28 cellular contexts compared by ENCODE assay signal in the genomic region with DNA sequence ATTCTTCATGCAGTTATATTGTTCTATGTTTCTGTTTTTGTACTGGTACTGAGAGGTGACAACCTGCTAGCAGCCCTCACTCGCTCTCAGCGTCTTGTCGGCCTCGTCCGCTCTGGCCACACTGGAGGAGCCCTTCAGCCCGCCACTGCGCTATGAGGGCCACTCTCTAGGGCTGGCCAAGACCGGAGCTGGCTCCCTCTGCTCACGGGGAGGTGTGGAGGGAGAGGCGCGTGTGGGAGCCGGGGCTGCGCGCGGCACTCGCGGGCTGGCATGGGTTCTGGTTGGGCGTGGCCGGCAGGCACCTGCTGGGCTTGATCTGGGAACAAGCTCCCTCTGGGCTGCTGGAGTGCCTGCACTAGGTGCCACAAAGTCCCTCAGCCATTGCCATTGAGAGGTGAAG.
"Had no signal": no experiment of that assay in that cellular context is flagged by ENCODE, and none has a peak within 500 bp of the region (broad histone marks: within the 10 kb centered on the region; RNA-seq: fewer than 3 reads in every experiment).

No MANE protein-coding gene starts in this region.

- H3K36me3 Mint-ChIP-seq: mesothelial cell of epicardium; naive B cell; neural progenitor cell; stimulated activated naive B cell treated with anti-CD40 and anti-IgM and Interleukin-4, amounts not matched to agents 10 μg/mL and 1 μg/mL and 100 μg/mL, for 72 hours had no signal

- H3K36me3 ChIP-seq: neural progenitor cell, ovary, right atrium auricular region, stomach, thyroid gland, transverse colon, upper lobe of left lung, vagina had no signal

- H3K4me3 ChIP-seq: lung, neural progenitor cell, ovary, right atrium auricular region, skin epidermis, stomach, thyroid gland, transverse colon, upper lobe of left lung, vagina had no signal

- H3K9me3 ChIP-seq: ovary, right atrium auricular region, testis, thyroid gland, transverse colon, upper lobe of left lung, vagina had no signal

- H3K27ac Mint-ChIP-seq: mesothelial cell of epicardium; natural killer cell; nephron progenitor cell; neural progenitor cell; progenitor cell of endocrine pancreas; stimulated activated naive B cell treated with anti-CD40 and anti-IgM and Interleukin-4, amounts not matched to agents 10 μg/mL and 1 μg/mL and 100 μg/mL, for 72 hours had no signal

- H2AFZ ChIP-seq: neural progenitor cell had no signal

- H3K4me2 ChIP-seq: neural progenitor cell had no signal

- DNase-seq: islet precursor cell; kidney glomerular epithelial cell; left cardiac atrium; mesendoderm; naive B cell; natural killer cell; nephron progenitor cell; ovary; stimulated activated CD4-positive, alpha-beta T cell treated with anti-CD3 and anti-CD28 coated beads, Interleukin-12 subunit alpha, Interleukin-12 subunit beta, amount 100 ng/mL, for 4 hours; stimulated activated CD4-positive, alpha-beta T cell treated with anti-CD3 and anti-CD28 coated beads, Interleukin-15, amount 100 ng/mL, for 24 hours; stimulated activated CD4-positive, alpha-beta T cell treated with anti-CD3 and anti-CD28 coated beads, Interleukin-2, amount 100 ng/mL, for 24 hours; stimulated activated CD4-positive, alpha-beta T cell treated with anti-CD3 and anti-CD28 coated beads, Interleukin-4, amount 100 ng/mL, for 1 hour; stimulated activated naive B cell treated with anti-CD40 and anti-IgM and Interleukin-4, amounts not matched to agents 10 μg/mL and 1 μg/mL and 100 μg/mL, for 72 hours; stimulated activated naive CD8-positive, alpha-beta T cell treated with anti-CD3 and anti-CD28 coated beads, Interleukin-15, Interleukin-2, amounts not matched to agents 100 U/mL and 50 U/mL, for 24 hours; stomach; thyroid gland; transverse colon had no signal

- H3K9ac ChIP-seq: neural progenitor cell had no signal

- ATAC-seq: left cardiac atrium; left lobe of liver; natural killer cell; sciatic nerve; stimulated activated naive B cell treated with anti-CD40 and anti-IgM and Interleukin-4, amounts not matched to agents 10 μg/mL and 1 μg/mL and 100 μg/mL, for 72 hours had no signal

- H3K27ac ChIP-seq: neural progenitor cell, ovary, right atrium auricular region, skin epidermis, stomach, testis, thyroid gland, transverse colon, upper lobe of left lung, vagina had no signal

- H3K27me3 Mint-ChIP-seq: naive B cell; progenitor cell of endocrine pancreas; stimulated activated naive B cell treated with anti-CD40 and anti-IgM and Interleukin-4, amounts not matched to agents 10 μg/mL and 1 μg/mL and 100 μg/mL, for 72 hours had no signal

- H3K4me3 Mint-ChIP-seq: mesothelial cell of epicardium; naive B cell; natural killer cell; nephron progenitor cell; neural progenitor cell; stimulated activated naive B cell treated with anti-CD40 and anti-IgM and Interleukin-4, amounts not matched to agents 10 μg/mL and 1 μg/mL and 100 μg/mL, for 72 hours had no signal

- H3K4me1 ChIP-seq: neural progenitor cell, right atrium auricular region, stomach, testis, thyroid gland, transverse colon, upper lobe of left lung, vagina had no signal

- H3K4me1 Mint-ChIP-seq: mesothelial cell of epicardium; naive B cell; natural killer cell; nephron progenitor cell; neural progenitor cell; stimulated activated naive B cell treated with anti-CD40 and anti-IgM and Interleukin-4, amounts not matched to agents 10 μg/mL and 1 μg/mL and 100 μg/mL, for 72 hours had no signal

- H3K27me3 ChIP-seq: neural progenitor cell, ovary, right atrium auricular region, stomach, testis, thyroid gland, transverse colon, upper lobe of left lung, vagina had no signal

- H3K9me3 Mint-ChIP-seq: nephron progenitor cell, neural progenitor cell had no signal
